In the genomic region with DNA sequence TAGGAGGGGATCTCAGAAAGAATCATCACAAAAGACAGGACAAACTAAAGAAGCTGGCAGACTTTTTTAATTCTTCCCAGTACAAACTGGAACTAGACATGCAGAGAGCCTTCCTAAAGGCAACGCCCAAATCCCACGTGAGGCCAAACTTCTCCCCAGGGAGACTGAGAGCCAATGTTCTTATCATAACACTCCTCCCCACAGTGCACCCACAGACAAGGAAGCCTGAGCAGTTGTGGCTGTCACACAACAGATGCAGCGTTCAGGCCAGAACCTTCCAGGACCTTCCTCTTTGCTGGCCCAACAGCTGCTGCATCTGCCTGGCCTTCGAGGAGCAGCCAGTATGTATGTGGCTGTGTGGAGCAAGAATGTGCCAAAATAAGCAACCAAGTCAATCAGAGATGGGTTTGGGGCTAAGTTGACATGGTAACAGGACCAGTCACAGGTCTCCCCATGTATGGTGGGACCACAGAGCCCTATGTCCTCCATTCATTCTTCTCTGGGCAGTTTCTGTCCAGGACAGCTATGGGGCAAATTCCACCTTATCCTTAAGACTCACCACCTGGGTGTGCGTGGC, we compare ENCODE assay signal across 8 cellular contexts. TPM values are rescaled to one million over a fixed set of nuclear protein-coding genes. Genes with fewer than 3 reads are reported as not detected.
DNase-seq lines count a peak whose midpoint lies in the region; ATAC-seq and TF ChIP-seq lines count a peak whose summit lies in the region.

No MANE protein-coding gene starts in this region.

- H3K4me3 ChIP-seq in NB4 (ENCODE audit: low read depth, low read length) = no peak overlapping the region

- no peak for TF ChIP-seq POLR2A in NB4 (IDR thresholded peaks at IDR 0.05; ENCODE audit: extremely low read depth, insufficient read length)
- TF ChIP-seq POLR2A in erythroblast (IDR thresholded peaks at IDR 0.05; ENCODE audit: low read length) = no peak

- H3K27me3 Mint-ChIP-seq in progenitor cell of endocrine pancreas = no peaks in the 10 kb centered on the region

- DNase-seq in NB4 (ENCODE audit: low read depth) (peak; percentile 93), erythroblast (lab: John Stamatoyannopoulos, UW) (peak; percentile 24 to 38), progenitor cell of endocrine pancreas (ENCODE audit: low spot score, unreplicated experiment) (no peak), NCI-H2107 (lab: John Stamatoyannopoulos, UW) (no peak), retina (no peak), iPS-NIHi7 (ENCODE audit: extremely low spot score) (no peak)

- peaks cover 1% of the 10 kb centered on the region for H3K36me3 Mint-ChIP-seq in progenitor cell of endocrine pancreas (ENCODE audit: insufficient read depth)

- H3K9me3 Mint-ChIP-seq in progenitor cell of endocrine pancreas (ENCODE audit: low read depth) = no peaks in the 10 kb centered on the region

- no peak overlapping the region for H3K4me3 Mint-ChIP-seq in progenitor cell of endocrine pancreas (ENCODE audit: low read depth)

- H3K4me1 Mint-ChIP-seq in progenitor cell of endocrine pancreas (ENCODE audit: low read depth) = peaks cover 31% of the 10 kb centered on the region

- TF ChIP-seq CTCF in NB4 (IDR thresholded peaks at IDR 0.05; ENCODE audit: low read depth, low read length) = no peak
- no peak for TF ChIP-seq CTCF in progenitor cell of endocrine pancreas (IDR thresholded peaks at IDR 0.05; ENCODE audit: unreplicated experiment)

- H3K27ac Mint-ChIP-seq in progenitor cell of endocrine pancreas = peak overlapping the region; percentile 85

- peak; percentile 28 for ATAC-seq in GM18498 (IDR thresholded peaks at IDR 0.05; ENCODE audit: unreplicated experiment)
- no peak for ATAC-seq in HG02571 (IDR thresholded peaks at IDR 0.05; ENCODE audit: unreplicated experiment)

RNA-seq across cellular contexts. Expression of a gene that starts 34.9 kb away (rescaled TPM):
- 78.8 and 79.3 TPM in 2 replicates for total RNA-seq in progenitor cell of endocrine pancreas

Comparison
In these comparisons a context has a peak if more than half of its experiments do, and no peak if none do; other contexts are left out.
1. DNase-seq: peak in NB4 (single experiment) and erythroblast (2 of 2); none in progenitor cell of endocrine pancreas (single experiment), NCI-H2107 (single experiment), retina (single experiment) and iPS-NIHi7 (single experiment).